18 cellular contexts compared by ENCODE assay signal in the genomic region with DNA sequence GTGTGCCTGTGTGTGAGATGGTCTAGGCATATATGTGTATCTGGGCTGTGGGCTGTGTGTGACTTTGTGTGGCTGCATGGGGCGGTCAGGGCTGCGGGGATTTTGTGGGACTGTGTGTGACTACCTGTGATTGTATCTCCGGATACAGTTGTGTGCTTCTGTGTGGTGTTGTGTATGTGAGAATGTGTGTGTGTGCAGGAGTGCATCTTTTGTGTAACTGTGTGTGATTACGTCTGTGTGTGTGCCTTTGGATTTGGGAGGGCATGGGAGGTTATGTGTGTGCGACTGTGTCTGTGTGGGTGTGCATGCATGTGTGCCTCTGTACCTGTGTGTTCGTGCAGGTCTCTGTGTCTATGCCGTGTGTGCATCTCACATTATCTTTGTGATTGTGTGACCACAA. TPM values are rescaled to one million over a fixed set of nuclear protein-coding genes. Genes with fewer than 3 reads are reported as not detected.
DNase-seq lines count a peak whose midpoint lies in the region; FAIRE-seq and TF ChIP-seq lines count a peak whose summit lies in the region.
"Had no signal": no experiment of that assay in that cellular context is flagged by ENCODE, and none has a peak within 500 bp of the region (broad histone marks: within the 10 kb centered on the region; RNA-seq: fewer than 3 reads in every experiment).

No MANE protein-coding gene starts in this region.

- H4K20me1 ChIP-seq in astrocyte (ENCODE audit: insufficient read depth, low read length), result peaks cover 21% of the 10 kb centered on the region

- peaks cover 44% of the 10 kb centered on the region for H3K79me2 ChIP-seq in astrocyte (ENCODE audit: insufficient read depth, low read length)

- H3K36me3 Mint-ChIP-seq in astrocyte (ENCODE audit: low read depth, unreplicated experiment), result peaks cover 26% of the 10 kb centered on the region
- H3K36me3 Mint-ChIP-seq: activated CD8-positive, alpha-beta memory T cell treated with anti-CD3 and anti-CD28 coated beads, Interleukin-2, amount 10 ng/mL, durations not matched to agents 7 days and 5 days had no signal

- peak overlapping the region; percentile 47 for H3K4me3 Mint-ChIP-seq in astrocyte (ENCODE audit: unreplicated experiment)
- H3K4me3 Mint-ChIP-seq: activated CD8-positive, alpha-beta memory T cell treated with anti-CD3 and anti-CD28 coated beads, Interleukin-2, amount 10 ng/mL, durations not matched to agents 7 days and 5 days had no signal

- H3K27ac ChIP-seq in astrocyte (ENCODE audit: low read depth, low read length) (no peak overlapping the region), mucosa of rectum (ENCODE audit: low read depth in 2 of 2, low read length in 2 of 2) (peak overlapping the region; percentile 27 to 75), stomach (peak overlapping the region in 4 of 5 donors; percentile 83 to 91 (median 90)), SJCRH30 (no peak overlapping the region; the same call in 1 of the 2 replicates)
- H3K27ac ChIP-seq: VCaP had no signal

- no peaks in the 10 kb centered on the region for H3K27me3 Mint-ChIP-seq in astrocyte (ENCODE audit: low read depth, unreplicated experiment)

- TF ChIP-seq EP300 in stomach (IDR thresholded peaks at IDR 0.05), result no peak

- H3K4me2 ChIP-seq in astrocyte (ENCODE audit: low read length), result peak overlapping the region; percentile 84

- intact Hi-C loops in stomach (cut with DNase I; ENCODE audit: low total_unique reads), result no loop called here

- H3K4me1 Mint-ChIP-seq in astrocyte (ENCODE audit: low read depth, unreplicated experiment), result peaks cover 31% of the 10 kb centered on the region
- H3K4me1 Mint-ChIP-seq: activated CD8-positive, alpha-beta memory T cell treated with anti-CD3 and anti-CD28 coated beads, Interleukin-2, amount 10 ng/mL, durations not matched to agents 7 days and 5 days had no signal

- no peaks in the 10 kb centered on the region for H3K27me3 ChIP-seq in astrocyte (ENCODE audit: insufficient read depth, low read length)
- H3K27me3 ChIP-seq in mucosa of rectum (ENCODE audit: control insufficient read depth in 2 of 2, insufficient read depth in 2 of 2, low read length in 2 of 2), result peaks cover 2 to 5% of the 10 kb centered on the region in 2 donors
- H3K27me3 ChIP-seq in stomach, result peaks cover 0 to 5% (median 0%) of the 10 kb centered on the region in 3 donors
- H3K27me3 ChIP-seq in SJCRH30, result no peaks in the 10 kb centered on the region
- H3K27me3 ChIP-seq: BE2C had no signal

- H3K9me3 ChIP-seq in astrocyte (ENCODE audit: insufficient read depth, low read depth, low read length) (no peaks in the 10 kb centered on the region), mucosa of rectum (ENCODE audit: control insufficient read depth in 2 of 2, low read length in 2 of 2) (no peaks in the 10 kb centered on the region), stomach (no peaks in the 10 kb centered on the region), SJCRH30 (replicated peaks) (no peaks in the 10 kb centered on the region)
- H3K9me3 ChIP-seq: BE2C had no signal

- DNase-seq in AG10803 (ENCODE audit: low read depth), result no peak
- no peak for DNase-seq in astrocyte (ENCODE audit: low read depth)
- no peak for DNase-seq in stomach
- no peak for DNase-seq in D341Med (ENCODE audit: low spot score)
- no peak for DNase-seq in SJCRH30
- DNase-seq in activated CD4-positive, alpha-beta T cell treated with anti-CD3 and anti-CD28 coated beads for 4 hours, result no peak
- no peak for DNase-seq in HCEC 1CT
- DNase-seq: activated CD8-positive, alpha-beta memory T cell treated with anti-CD3 and anti-CD28 coated beads, Interleukin-2, amount 10 ng/mL, durations not matched to agents 7 days and 5 days; activated gamma-delta T cell treated with Interleukin-2 at 50 U/mL for 16 hours; BE2C; DMS153; H9; KG1; midbrain; NCI-H1417; SW 1271 had no signal

- TF ChIP-seq CTCF in AG10803 (conservative IDR thresholded peaks at IDR 0.05; ENCODE audit: low read length), result no peak
- no peak for TF ChIP-seq CTCF in astrocyte (IDR thresholded peaks at IDR 0.05; ENCODE audit: insufficient read depth, low read depth, low read length)
- TF ChIP-seq CTCF in stomach (IDR thresholded peaks at IDR 0.05), result no peak

- peaks cover 3% of the 10 kb centered on the region for H3K9me3 Mint-ChIP-seq in astrocyte (ENCODE audit: unreplicated experiment)

- peaks cover 14% of the 10 kb centered on the region for H3K36me3 ChIP-seq in astrocyte (ENCODE audit: insufficient read depth, low read length)
- peaks cover 0 to under 1% of the 10 kb centered on the region in 2 donors for H3K36me3 ChIP-seq in mucosa of rectum (ENCODE audit: control insufficient read depth in 2 of 2, insufficient read depth in 2 of 2, low read length in 2 of 2)
- H3K36me3 ChIP-seq in stomach, result peaks cover 11 to 23% (median 13%) of the 10 kb centered on the region in 4 donors
- H3K36me3 ChIP-seq in SJCRH30, result no peaks in the 10 kb centered on the region

- H3K4me3 ChIP-seq in AG10803 (ENCODE audit: low read length) (peak overlapping the region; percentile 50), astrocyte (ENCODE audit: insufficient read depth, low read depth, low read length) (no peak overlapping the region), mucosa of rectum (ENCODE audit: low read length in 2 of 2) (no peak overlapping the region), stomach (no peak overlapping the region), SJCRH30 (no peak overlapping the region)

- no peak for FAIRE-seq in astrocyte (lab: Jason Lieb, UNC)

- H3K4me1 ChIP-seq in astrocyte (ENCODE audit: insufficient read depth, low read length), result peaks cover 44% of the 10 kb centered on the region
- H3K4me1 ChIP-seq in mucosa of rectum (ENCODE audit: control insufficient read depth in 2 of 2, insufficient read depth in 2 of 2, low read length in 2 of 2), result peaks cover 6 to 8% of the 10 kb centered on the region in 2 donors
- peaks cover 25 to 88% (median 60%) of the 10 kb centered on the region in 4 donors for H3K4me1 ChIP-seq in stomach
- peaks cover 22% of the 10 kb centered on the region for H3K4me1 ChIP-seq in SJCRH30

- no peak overlapping the region for H2AFZ ChIP-seq in astrocyte (ENCODE audit: low read depth, low read length)

- H3K9ac ChIP-seq in astrocyte (ENCODE audit: low read length) (peak overlapping the region; percentile 83), mucosa of rectum (ENCODE audit: low read depth in 1 of 2, low read length in 2 of 2) (no peak overlapping the region)

- H3K27ac Mint-ChIP-seq in astrocyte (ENCODE audit: unreplicated experiment), result no peak overlapping the region
- H3K27ac Mint-ChIP-seq: activated CD8-positive, alpha-beta memory T cell treated with anti-CD3 and anti-CD28 coated beads, Interleukin-2, amount 10 ng/mL, durations not matched to agents 7 days and 5 days; H9 had no signal

- WGBS in stomach, 5 donors, result 72 to 83% (median 80%) methylated on average over 7 of the region's 7 CpGs

- no peak for TF ChIP-seq POLR2A in stomach (IDR thresholded peaks at IDR 0.05)

RNA-seq across cellular contexts. Expression of a gene that starts 7.4 kb away (rescaled TPM):
- 159 and 170 TPM in 2 replicates for total RNA-seq in astrocyte
- total RNA-seq in stomach, result 100 to 1,000 TPM in 1 of 5 donors, 10 to 100 TPM in 4; 24.5 to 334 (median 36.2) TPM
- 10 to 100 TPM; 38.6 to 45.1 (median 39.9) TPM for polyA plus RNA-seq in stomach
- total RNA-seq in SJCRH30 (2014; rRNA removed; shearing (Covaris generic)), result 9.0 and 9.4 TPM in 2 replicates

RNA-seq across cellular contexts. Expression of a gene that starts 24.7 kb away (rescaled TPM):
- total RNA-seq in astrocyte, result 79.4 and 89.9 TPM in 2 replicates
- total RNA-seq in stomach, result 100 to 1,000 TPM; 110 to 784 (median 214) TPM
- 100 to 1,000 TPM; 540 to 699 (median 547) TPM for polyA plus RNA-seq in stomach
- total RNA-seq in SJCRH30 (2014; rRNA removed; shearing (Covaris generic)), result 194 TPM in 2 replicates

RNA-seq across cellular contexts. Expression of a gene that starts 57.8 kb away (rescaled TPM):
- 257 and 279 TPM in 2 replicates for total RNA-seq in astrocyte
- total RNA-seq in stomach, result 1,000 to 10,000 TPM in 1 of 5 donors, 100 to 1,000 TPM in 4; 204 to 1,097 (median 628) TPM
- 100 to 1,000 TPM; 496 to 589 (median 581) TPM for polyA plus RNA-seq in stomach
- total RNA-seq in SJCRH30 (2014; rRNA removed; shearing (Covaris generic)), result 204 and 219 TPM in 2 replicates

Comparison
In these comparisons a context has a peak if more than half of its experiments do, and no peak if none do; other contexts are left out.
1. H3K27ac ChIP-seq: peak in mucosa of rectum (2 of 2) and stomach (4 of 5); none in astrocyte (single experiment) and SJCRH30 (single experiment).